In genomic region chr9:125262217-125262991, GRCh38 we compare ENCODE assay signal across 8 cellular contexts.
DNase-seq lines count a peak whose midpoint lies in the region; ATAC-seq and TF ChIP-seq lines count a peak whose summit lies in the region.

No MANE protein-coding gene starts in this region.

- peak overlapping the region; percentile 96 for H2AFZ ChIP-seq in parathyroid adenoma

- peaks cover 25% of the 10 kb centered on the region for H3K79me2 ChIP-seq in parathyroid adenoma

- peak overlapping the region; percentile 86 for H3K4me2 ChIP-seq in parathyroid adenoma (ENCODE audit: low read length)

- H3K27ac ChIP-seq in parathyroid adenoma = peak overlapping the region; percentile 36

- peak overlapping the region; percentile 80 for H3K9ac ChIP-seq in parathyroid adenoma

- no peaks in the 10 kb centered on the region for H3K36me3 ChIP-seq in parathyroid adenoma (ENCODE audit: control insufficient read depth, insufficient read depth, low read length)

- no peaks in the 10 kb centered on the region for H3K27me3 ChIP-seq in parathyroid adenoma (ENCODE audit: control insufficient read depth, insufficient read depth, low read length)

- peaks cover 3% of the 10 kb centered on the region for H3K4me1 ChIP-seq in parathyroid adenoma

- ATAC-seq in HG03060 (IDR thresholded peaks at IDR 0.05; ENCODE audit: low read depth, unreplicated experiment) (peak; percentile 5), SK-N-SH treated with all-trans-retinoic acid at 6 μM for 48 hours (peak; percentile 43)

- DNase-seq in stimulated activated CD4-positive, alpha-beta T cell treated with anti-CD3 and anti-CD28 coated beads, Interleukin-4, amount 100 ng/mL, for 24 hours = peak; percentile 28
- no peak for DNase-seq in stimulated activated CD4-positive, alpha-beta T cell treated with anti-CD3 and anti-CD28 coated beads, Interleukin-2, amount 100 ng/mL, for 48 hours
- peak; percentile 3 for DNase-seq in fibroblast of gingiva (ENCODE audit: low read depth)
- DNase-seq in middle frontal gyrus (ENCODE audit: extremely low spot score, low spot score) = no peak
- no peak for DNase-seq in NCI-H526 (lab: John Stamatoyannopoulos, UW)

- peak overlapping the region; percentile 99 for H3K4me3 ChIP-seq in parathyroid adenoma (ENCODE audit: low read depth, low read length)

- no peak for TF ChIP-seq CTCF in parathyroid adenoma (IDR thresholded peaks at IDR 0.05)

- H3K9me3 ChIP-seq in parathyroid adenoma (ENCODE audit: control insufficient read depth, low read length) = no peaks in the 10 kb centered on the region

TF ChIP-seq in SK-N-SH treated with all-trans-retinoic acid at 6 μM for 48 hours, 23 proteins besides CTCF, POLR2A, EP300 and RAD21:
- TF ChIP-seq PPARA (CRISPR knock-in tag; IDR thresholded peaks at IDR 0.05; ENCODE audit: borderline replicate concordance) (no peak), ESRRG (CRISPR knock-in tag; IDR thresholded peaks at IDR 0.05) (no peak), ZFP3 (CRISPR knock-in tag; IDR thresholded peaks at IDR 0.05) (no peak), TCF4 (CRISPR knock-in tag; IDR thresholded peaks at IDR 0.05; ENCODE audit: borderline replicate concordance) (no peak), ZNF565 (CRISPR knock-in tag; conservative IDR thresholded peaks at IDR 0.05; ENCODE audit: low read depth) (no peak), CSDC2 (CRISPR knock-in tag; IDR thresholded peaks at IDR 0.05) (no peak), ZC3H10 (CRISPR knock-in tag; IDR thresholded peaks at IDR 0.05) (no peak), TSHZ2 (CRISPR knock-in tag; IDR thresholded peaks at IDR 0.05) (no peak), ARNTL (CRISPR knock-in tag; IDR thresholded peaks at IDR 0.05; ENCODE audit: borderline replicate concordance, low read depth) (no peak)

Comparison
In these comparisons a context has a peak if more than half of its experiments do, and no peak if none do; other contexts are left out.
1. DNase-seq: peak in stimulated activated CD4-positive, alpha-beta T cell treated with anti-CD3 and anti-CD28 coated beads, Interleukin-4, amount 100 ng/mL, for 24 hours (single experiment) and fibroblast of gingiva (single experiment); none in stimulated activated CD4-positive, alpha-beta T cell treated with anti-CD3 and anti-CD28 coated beads, Interleukin-2, amount 100 ng/mL, for 48 hours (0 of 2), middle frontal gyrus (single experiment) and NCI-H526 (0 of 2).